ENCODE assay signal across 8 cellular contexts in genomic region chr19:41570639-41571112, GRCh38. TPM values are rescaled to one million over a fixed set of nuclear protein-coding genes. Genes with fewer than 3 reads are reported as not detected.
DNase-seq lines count a peak whose midpoint lies in the region; ATAC-seq and TF ChIP-seq lines count a peak whose summit lies in the region.

No MANE protein-coding gene starts in this region.

- H3K4me1 ChIP-seq in fibroblast of lung (ENCODE audit: control insufficient read depth, extremely low read depth, insufficient read depth, low read length), result no peaks in the 10 kb centered on the region
- H3K4me1 ChIP-seq in neutrophil (ENCODE audit: control insufficient read depth in 1 of 2, insufficient read depth in 1 of 2, low read depth in 1 of 2, low read length in 1 of 2), result peaks cover 11 to 21% of the 10 kb centered on the region in 2 experiments

- H3K4me2 ChIP-seq in fibroblast of lung (ENCODE audit: extremely low read depth, insufficient read depth, low read length), result no peak overlapping the region

- H3K9me3 ChIP-seq in fibroblast of lung (ENCODE audit: control insufficient read depth, insufficient read depth, low read depth, low read length) (no peaks in the 10 kb centered on the region), neutrophil (no peaks in the 10 kb centered on the region)

- no peak overlapping the region for H3K27ac ChIP-seq in fibroblast of lung (ENCODE audit: insufficient read depth, low read length)
- no peak overlapping the region for H3K27ac ChIP-seq in neutrophil

- H2AFZ ChIP-seq in fibroblast of lung (ENCODE audit: low read length), result no peak overlapping the region

- H3K36me3 ChIP-seq in fibroblast of lung (ENCODE audit: control insufficient read depth, insufficient read depth, low read length) (no peaks in the 10 kb centered on the region), neutrophil (no peaks in the 10 kb centered on the region)

- H3K27me3 ChIP-seq in fibroblast of lung (ENCODE audit: control insufficient read depth, insufficient read depth, low read length), result no peaks in the 10 kb centered on the region
- peaks cover 43% of the 10 kb centered on the region for H3K27me3 ChIP-seq in neutrophil

- TF ChIP-seq CTCF in fibroblast of lung (conservative IDR thresholded peaks at IDR 0.05 in 1 of 2, IDR thresholded peaks at IDR 0.05 in 1 of 2; ENCODE audit: low read depth in 1 of 2, low read length in 2 of 2), result peak; percentile 93 to 95
- TF ChIP-seq CTCF in neutrophil (IDR thresholded peaks at IDR 0.05), result peak; percentile 87

- H3K9ac ChIP-seq in fibroblast of lung (ENCODE audit: insufficient read depth, low read length), result no peak overlapping the region

- no peak for ATAC-seq in HG03342 (IDR thresholded peaks at IDR 0.05; ENCODE audit: unreplicated experiment)

- DNase-seq in DMS114 treated with DMSO at 0.1 percent for 48 hours (lab: John Stamatoyannopoulos, UW; ENCODE audit: unreplicated experiment) (peak; percentile 66), OCI-M2 (lab: John Stamatoyannopoulos, UW; ENCODE audit: unreplicated experiment) (peak; percentile 45), activated T-cell treated with anti-CD3 and anti-CD28 coated beads for 48 hours (ENCODE audit: low read depth) (peak; percentile 81), fibroblast of lung (ENCODE audit: low read depth in 2 of 2) (peak; percentile 43 to 61), stromal cell of bone marrow (ENCODE audit: low read depth) (peak; percentile 38)
- DNase-seq in Jurkat, Clone E6-1 (ENCODE audit: low read depth, low spot score), result peak; percentile 67

- no peak overlapping the region for H3K4me3 ChIP-seq in Jurkat, Clone E6-1 (ENCODE audit: low read length)
- H3K4me3 ChIP-seq in fibroblast of lung (replicated peaks in 1 of 4; ENCODE audit: control extremely low read depth in 1 of 4, insufficient read depth in 1 of 4, low read depth in 3 of 4, low read length in 4 of 4) (no peak overlapping the region), neutrophil (ENCODE audit: low read depth in 1 of 2, low read length in 1 of 2) (no peak overlapping the region)

- H4K20me1 ChIP-seq in fibroblast of lung (ENCODE audit: control insufficient read depth, extremely low read depth, insufficient read depth, low read length), result no peaks in the 10 kb centered on the region

- H3K79me2 ChIP-seq in fibroblast of lung (ENCODE audit: control insufficient read depth, insufficient read depth, low read length), result no peaks in the 10 kb centered on the region

RNA-seq across cellular contexts. Expression of gene CEACAM21, which starts 5.3 kb away (rescaled TPM):
- polyA plus RNA-seq in Jurkat, Clone E6-1 (2012; ENCODE audit: insufficient read depth, insufficient read length), result 3.1 TPM
- total RNA-seq in fibroblast of lung, result not detected in 2 replicates
- polyA plus RNA-seq in fibroblast of lung, result not detected in 2 replicates
- polyA plus RNA-seq in fibroblast of lung (2012), result not detected in 2 replicates
- polyA minus RNA-seq in fibroblast of lung (ENCODE audit: low replicate concordance), result not detected in 2 replicates

RNA-seq across cellular contexts. Expression of gene CEACAM4, which starts 56.2 kb away (rescaled TPM):
- not detected for polyA plus RNA-seq in Jurkat, Clone E6-1 (2012; ENCODE audit: insufficient read depth, insufficient read length)
- not detected in 2 replicates for total RNA-seq in fibroblast of lung
- not detected in 2 replicates for polyA plus RNA-seq in fibroblast of lung
- not detected in 2 replicates for polyA plus RNA-seq in fibroblast of lung (2012)
- not detected in 2 replicates for polyA minus RNA-seq in fibroblast of lung (ENCODE audit: low replicate concordance)
